In the genomic region with DNA sequence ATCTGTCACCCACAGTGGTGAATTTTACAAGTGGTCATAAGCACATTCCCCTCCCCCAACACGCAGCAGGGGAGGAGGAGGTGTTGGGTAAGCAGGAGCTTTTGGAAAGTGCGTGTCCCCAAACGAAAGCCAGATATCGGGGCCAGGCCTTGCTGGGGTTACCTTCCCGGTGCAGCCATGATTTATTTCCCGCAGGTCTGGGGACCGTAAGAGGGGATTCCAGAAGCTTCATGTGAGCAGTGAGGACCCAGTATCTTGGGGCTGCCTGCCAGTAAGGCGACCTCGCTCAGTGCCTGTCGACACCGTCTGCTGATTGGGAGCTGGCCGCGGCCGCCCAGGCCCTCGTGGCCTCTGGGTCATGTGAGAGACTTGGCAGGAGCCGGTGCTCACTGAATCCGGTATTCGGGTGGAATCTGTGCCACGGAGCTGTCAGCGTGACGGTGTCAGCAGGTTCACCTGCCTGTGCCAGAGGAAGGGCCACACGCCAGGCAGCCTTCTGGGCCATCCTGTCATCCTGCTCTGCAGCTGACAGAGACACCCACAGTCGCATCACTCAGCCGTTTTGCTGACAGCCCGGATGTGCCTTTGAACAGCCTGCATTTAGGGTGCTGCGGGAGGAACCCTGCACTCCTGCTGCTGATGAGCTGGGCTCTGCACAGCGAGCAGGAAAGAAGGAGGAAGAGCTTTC, we compare ENCODE assay signal across 8 cellular contexts. TPM values are rescaled to one million over a fixed set of nuclear protein-coding genes. Genes with fewer than 3 reads are reported as not detected.
DNase-seq lines count a peak whose midpoint lies in the region; ATAC-seq and TF ChIP-seq lines count a peak whose summit lies in the region.

No MANE protein-coding gene starts in this region.

- ATAC-seq in GM23338 (peak; percentile 86), GM18867 (IDR thresholded peaks at IDR 0.05; ENCODE audit: unreplicated experiment) (no peak)

- peak overlapping the region; percentile 39; the same call in 1 of the 2 replicates for H3K4me2 ChIP-seq in GM23338

- H3K4me1 ChIP-seq in ACC112 (ENCODE audit: control insufficient read depth, insufficient read depth, low read length, unreplicated experiment) (peaks cover 11% of the 10 kb centered on the region), GM23338 (ENCODE audit: insufficient read depth) (peaks cover 9% of the 10 kb centered on the region)

- peaks cover 14% of the 10 kb centered on the region for H3K4me1 Mint-ChIP-seq in GM23338

- no peaks in the 10 kb centered on the region for H3K9me3 Mint-ChIP-seq in GM23338

- H3K27ac Mint-ChIP-seq in GM23338, result no peak overlapping the region; the same call in 1 of the 2 replicates

- H3K36me3 Mint-ChIP-seq in GM23338 (ENCODE audit: low read depth), result no peaks in the 10 kb centered on the region

- H3K36me3 ChIP-seq in ACC112 (ENCODE audit: insufficient read depth, low read length) (no peaks in the 10 kb centered on the region), GM23338 (ENCODE audit: insufficient read depth) (no peaks in the 10 kb centered on the region)

- in situ Hi-C loops in GM13977 (cut with MboI; ENCODE audit: low pct_unique_long_range_greater_than_20kb, low sequenced_read_pairs, unreplicated experiment), result no loop called here

- no peaks in the 10 kb centered on the region for H3F3A ChIP-seq in GM23338 (replicated peaks; ENCODE audit: low read depth)

- H3K27ac ChIP-seq in ACC112 (ENCODE audit: low read depth, low read length) (no peak overlapping the region), GM23338 (ENCODE audit: low read depth) (no peak overlapping the region), layer of hippocampus (ENCODE audit: low read depth, low read length) (peak overlapping the region; percentile 76)

- H4K20me1 ChIP-seq in GM23338 (replicated peaks; ENCODE audit: insufficient read depth), result no peaks in the 10 kb centered on the region

- H2AFZ ChIP-seq in ACC112 (ENCODE audit: low read length, unreplicated experiment), result peak overlapping the region; percentile 99
- H2AFZ ChIP-seq in GM23338, result peak overlapping the region; percentile 80

- no peaks in the 10 kb centered on the region for H3K79me2 ChIP-seq in ACC112 (ENCODE audit: control insufficient read depth, insufficient read depth, low read length, unreplicated experiment)
- no peaks in the 10 kb centered on the region for H3K79me2 ChIP-seq in GM23338 (replicated peaks; ENCODE audit: insufficient read depth)

- H3K4me3 ChIP-seq in ACC112 (ENCODE audit: low read depth, low read length), result peak overlapping the region; percentile 59
- no peak overlapping the region for H3K4me3 ChIP-seq in GM23338

- no peak overlapping the region for H3K4me3 Mint-ChIP-seq in GM23338

- H3K9me2 ChIP-seq in GM23338 (ENCODE audit: insufficient read depth), result no peaks in the 10 kb centered on the region

- H3K27me3 ChIP-seq in ACC112 (ENCODE audit: insufficient read depth, low read length) (no peaks in the 10 kb centered on the region), GM23338 (ENCODE audit: insufficient read depth) (no peaks in the 10 kb centered on the region), layer of hippocampus (ENCODE audit: control insufficient read depth, insufficient read depth, low read length) (no peaks in the 10 kb centered on the region)

- peaks cover 3% of the 10 kb centered on the region for H3K27me3 Mint-ChIP-seq in GM23338 (ENCODE audit: insufficient read depth, low read depth, poor library complexity)

- TF ChIP-seq CTCF in GM23338 (conservative IDR thresholded peaks at IDR 0.05; ENCODE audit: low read depth in 2 of 2), result no peak
- TF ChIP-seq CTCF in GM13977 (IDR thresholded peaks at IDR 0.05; ENCODE audit: extremely low read depth, insufficient read depth, missing control alignments), result no peak

- peak; percentile 34 for DNase-seq in GM23338 (ENCODE audit: low spot score)
- peak in 4 of 5 donors; percentile 15 to 58 (median 20) for DNase-seq in T-helper 1 cell
- DNase-seq in cerebellar nuclear complex (lab: John Stamatoyannopoulos, UW), result peak; percentile 65 to 90
- DNase-seq in stimulated activated CD4-positive, alpha-beta T cell treated with anti-CD3 and anti-CD28 coated beads, Interleukin-2, amount 100 ng/mL, for 24 hours, result peak; percentile 26 to 47
- DNase-seq in GM13977 (ENCODE audit: low spot score), result no peak

TF ChIP-seq in GM23338, 12 proteins besides CTCF, POLR2A, EP300 and RAD21 (continues in another document):
- TF ChIP-seq POLR2AphosphoS5 (IDR thresholded peaks at IDR 0.05; ENCODE audit: low read depth) (no peak), NANOG (IDR thresholded peaks at IDR 0.05; ENCODE audit: borderline replicate concordance) (no peak), ZNF114 (CRISPR knock-in tag; IDR thresholded peaks at IDR 0.05) (no peak), ZNF331 (CRISPR knock-in tag; IDR thresholded peaks at IDR 0.05; ENCODE audit: low read depth) (no peak), CREB1 (CRISPR knock-in tag; IDR thresholded peaks at IDR 0.05; ENCODE audit: low read depth) (no peak), EZH2phosphoT487 (IDR thresholded peaks at IDR 0.05; ENCODE audit: unreplicated experiment) (no peak), EZH2 (IDR thresholded peaks at IDR 0.05; ENCODE audit: low read depth, unreplicated experiment) (no peak)
- TF ChIP-seq, protein P1, sequence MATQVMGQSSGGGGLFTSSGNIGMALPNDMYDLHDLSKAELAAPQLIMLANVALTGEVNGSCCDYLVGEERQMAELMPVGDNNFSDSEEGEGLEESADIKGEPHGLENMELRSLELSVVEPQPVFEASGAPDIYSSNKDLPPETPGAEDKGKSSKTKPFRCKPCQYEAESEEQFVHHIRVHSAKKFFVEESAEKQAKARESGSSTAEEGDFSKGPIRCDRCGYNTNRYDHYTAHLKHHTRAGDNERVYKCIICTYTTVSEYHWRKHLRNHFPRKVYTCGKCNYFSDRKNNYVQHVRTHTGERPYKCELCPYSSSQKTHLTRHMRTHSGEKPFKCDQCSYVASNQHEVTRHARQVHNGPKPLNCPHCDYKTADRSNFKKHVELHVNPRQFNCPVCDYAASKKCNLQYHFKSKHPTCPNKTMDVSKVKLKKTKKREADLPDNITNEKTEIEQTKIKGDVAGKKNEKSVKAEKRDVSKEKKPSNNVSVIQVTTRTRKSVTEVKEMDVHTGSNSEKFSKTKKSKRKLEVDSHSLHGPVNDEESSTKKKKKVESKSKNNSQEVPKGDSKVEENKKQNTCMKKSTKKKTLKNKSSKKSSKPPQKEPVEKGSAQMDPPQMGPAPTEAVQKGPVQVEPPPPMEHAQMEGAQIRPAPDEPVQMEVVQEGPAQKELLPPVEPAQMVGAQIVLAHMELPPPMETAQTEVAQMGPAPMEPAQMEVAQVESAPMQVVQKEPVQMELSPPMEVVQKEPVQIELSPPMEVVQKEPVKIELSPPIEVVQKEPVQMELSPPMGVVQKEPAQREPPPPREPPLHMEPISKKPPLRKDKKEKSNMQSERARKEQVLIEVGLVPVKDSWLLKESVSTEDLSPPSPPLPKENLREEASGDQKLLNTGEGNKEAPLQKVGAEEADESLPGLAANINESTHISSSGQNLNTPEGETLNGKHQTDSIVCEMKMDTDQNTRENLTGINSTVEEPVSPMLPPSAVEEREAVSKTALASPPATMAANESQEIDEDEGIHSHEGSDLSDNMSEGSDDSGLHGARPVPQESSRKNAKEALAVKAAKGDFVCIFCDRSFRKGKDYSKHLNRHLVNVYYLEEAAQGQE (IDR thresholded peaks at IDR 0.05; ENCODE audit: unreplicated experiment), result no peak
- TF ChIP-seq, protein P2, sequence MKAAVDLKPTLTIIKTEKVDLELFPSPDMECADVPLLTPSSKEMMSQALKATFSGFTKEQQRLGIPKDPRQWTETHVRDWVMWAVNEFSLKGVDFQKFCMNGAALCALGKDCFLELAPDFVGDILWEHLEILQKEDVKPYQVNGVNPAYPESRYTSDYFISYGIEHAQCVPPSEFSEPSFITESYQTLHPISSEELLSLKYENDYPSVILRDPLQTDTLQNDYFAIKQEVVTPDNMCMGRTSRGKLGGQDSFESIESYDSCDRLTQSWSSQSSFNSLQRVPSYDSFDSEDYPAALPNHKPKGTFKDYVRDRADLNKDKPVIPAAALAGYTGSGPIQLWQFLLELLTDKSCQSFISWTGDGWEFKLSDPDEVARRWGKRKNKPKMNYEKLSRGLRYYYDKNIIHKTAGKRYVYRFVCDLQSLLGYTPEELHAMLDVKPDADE (IDR thresholded peaks at IDR 0.05), result no peak

RNA-seq across cellular contexts. Expression of a gene that starts 37.3 kb away (rescaled TPM):
- total RNA-seq in GM23338 (2014; rRNA removed; shearing (Covaris generic)), result 90.5 and 133 TPM in 2 replicates
- polyA plus RNA-seq in GM23338 (2016; fragmentation: Nextera tagmentation; extraction: Ambion mirVana), result 602 and 623 TPM in 2 replicates

RNA-seq across cellular contexts. Expression of a gene that starts 37.6 kb away (rescaled TPM):
- 34.3 and 39.7 TPM in 2 replicates for total RNA-seq in GM23338 (2014; rRNA removed; shearing (Covaris generic))
- 28.8 and 31.5 TPM in 2 replicates for polyA plus RNA-seq in GM23338 (2016; fragmentation: Nextera tagmentation; extraction: Ambion mirVana)
